Comparison of ENCODE assay signal across 23 cellular contexts in genomic region chr9:83327750-83328622, GRCh38.
A peak's percentile ranks its signal among the peaks of the same experiment; 100 is the strongest.
DNase-seq lines count a peak whose midpoint lies in the region; ATAC-seq and TF ChIP-seq lines count a peak whose summit lies in the region.
"Had no signal": no experiment of that assay in that cellular context is flagged by ENCODE, and none has a peak within 500 bp of the region (broad histone marks: within the 10 kb centered on the region; RNA-seq: fewer than 3 reads in every experiment).

No MANE protein-coding gene starts in this region.

- no peak overlapping the region for H2AFZ ChIP-seq in SK-N-SH (ENCODE audit: low read depth)

- H3K27me3 ChIP-seq in A673 (replicated peaks; ENCODE audit: insufficient read depth, low read depth, low read length, poor library complexity) (no peaks in the 10 kb centered on the region), SK-N-SH (ENCODE audit: insufficient read depth) (no peaks in the 10 kb centered on the region)

- peak; percentile 57 for DNase-seq in A673 (ENCODE audit: low spot score)
- DNase-seq in M059J (ENCODE audit: low read depth) = peak; percentile 12
- DNase-seq in SK-N-SH = peak; percentile 62
- no peak for DNase-seq in left lobe of liver (ENCODE audit: low spot score)
- DNase-seq in iPS-NIHi11 (ENCODE audit: low spot score) = no peak
- DNase-seq in NOMO-1 (lab: John Stamatoyannopoulos, UW; ENCODE audit: unreplicated experiment in 2 of 2) = no peak
- DNase-seq in inferior parietal cortex (ENCODE audit: extremely low spot score) = no peak
- DNase-seq: activated CD4-positive, alpha-beta T cell treated with anti-CD3 and anti-CD28 coated beads, Interleukin-2, amount 10 ng/mL, durations not matched to agents 7 days and 5 days; activated naive CD4-positive, alpha-beta T cell treated with anti-CD3 and anti-CD28 coated beads, Interleukin-2, amount 10 ng/mL, durations not matched to agents 7 days and 5 days; C1 segment of cervical spinal cord; effector memory CD8-positive, alpha-beta T cell; mammary epithelial cell; NCI-H1105 treated with DMSO at 0.1 percent for 48 hours; NCI-H2081 treated with DMSO at 0.1 percent for 48 hours; NCI-H510A treated with DMSO at 0.1 percent for 48 hours; psoas muscle; RPMI8226; stimulated activated CD4-positive, alpha-beta T cell treated with anti-CD3 and anti-CD28 coated beads, Interleukin-1b, Interleukin-23, amount 100 ng/mL, for 48 hours; substantia nigra; T-helper 9 cell had no signal

- H3K9ac ChIP-seq in SK-N-SH = no peak overlapping the region

- TF ChIP-seq RAD21 in SK-N-SH (IDR thresholded peaks at IDR 0.05; ENCODE audit: low read length) = peak; percentile 0

- no peak for TF ChIP-seq CTCF in A673 (conservative IDR thresholded peaks at IDR 0.05; ENCODE audit: low read depth, low read length)
- TF ChIP-seq CTCF in SK-N-SH (IDR thresholded peaks at IDR 0.05) = no peak

- H3K36me3 ChIP-seq in A673 (ENCODE audit: insufficient read depth, low read length, poor library complexity, severe bottlenecking) (no peaks in the 10 kb centered on the region), SK-N-SH (replicated peaks in 1 of 2; ENCODE audit: control insufficient read depth in 1 of 2, insufficient read depth in 2 of 2, low read length in 1 of 2) (peaks cover 0 to 12% of the 10 kb centered on the region in 2 experiments)
- H3K36me3 ChIP-seq: HAP-1 had no signal

- peak in 1 of 2 experiments; percentile 96; a peak in 2 of 4 replicates for TF ChIP-seq EP300 in SK-N-SH (IDR thresholded peaks at IDR 0.05; ENCODE audit: borderline replicate concordance in 1 of 2, low read depth in 1 of 2, low read length in 1 of 2)

- POLR2A ChIA-PET in A673 (lab: Charles Lee; ENCODE audit: low non-redundant PET) (interaction anchor here (0.5 kb wide), 1 partner anchor 168 kb away, joined by 3 read pairs; no protein-coding TSS in a partner anchor), SK-N-SH (lab: Yijun Ruan, JAX) (interaction anchor here (0.7 to 1.7 kb wide), 5 partner anchors 23 to 295 kb away, joined by 3 to 9 read pairs (median 4); partner anchors contain the start of gene IDNK)

- H3K9me3 ChIP-seq in A673 (ENCODE audit: low read depth, low read length, poor library complexity, severe bottlenecking) (no peaks in the 10 kb centered on the region), SK-N-SH (no peaks in the 10 kb centered on the region)
- H3K9me3 ChIP-seq: HAP-1, psoas muscle had no signal

- H3K4me2 ChIP-seq in SK-N-SH = peak overlapping the region; percentile 47; the same call in 1 of the 2 replicates

- H3K4me1 ChIP-seq in A673 (ENCODE audit: insufficient read depth, low read length, poor library complexity, severe bottlenecking) = peaks cover 7% of the 10 kb centered on the region
- peaks cover 6 to 19% of the 10 kb centered on the region in 2 experiments; a peak in 3 of 4 replicates for H3K4me1 ChIP-seq in SK-N-SH (ENCODE audit: control insufficient read depth in 1 of 2, insufficient read depth in 2 of 2, low read depth in 1 of 2, low read length in 1 of 2)
- H3K4me1 ChIP-seq: HAP-1, psoas muscle had no signal

- no peaks in the 10 kb centered on the region for H4K20me1 ChIP-seq in SK-N-SH (ENCODE audit: insufficient read depth)

- WGBS in SK-N-SH (ENCODE audit: low lambda C conversion rate) = 60% methylated on average over 6 of the region's 6 CpGs

- no peaks in the 10 kb centered on the region for H3F3A ChIP-seq in SK-N-SH (replicated peaks; ENCODE audit: insufficient read depth)

- intact Hi-C loops in A673 (cut with micrococcal nuclease; ENCODE audit: unreplicated experiment) = no loop called here

- H3K9me2 ChIP-seq in SK-N-SH = no peaks in the 10 kb centered on the region

- no peak overlapping the region for H3K27ac ChIP-seq in A673 (ENCODE audit: low read depth, low read length, poor library complexity, severe bottlenecking)
- H3K27ac ChIP-seq in SK-N-SH (ENCODE audit: low read depth in 2 of 2, low read length in 1 of 2) = peak overlapping the region; percentile 53 to 97; a peak in 3 of 4 replicates
- H3K27ac ChIP-seq: coronary artery, psoas muscle had no signal

- H3K79me2 ChIP-seq in SK-N-SH (ENCODE audit: insufficient read depth) = no peaks in the 10 kb centered on the region

- ATAC-seq in left lobe of liver = peak; percentile 44
- ATAC-seq: effector memory CD8-positive, alpha-beta T cell; esophagus mucosa; psoas muscle had no signal

- H3K4me3 ChIP-seq in A673 (ENCODE audit: low read depth, low read length, poor library complexity, severe bottlenecking) (no peak overlapping the region), SK-N-SH (ENCODE audit: low read depth in 2 of 2, low read length in 1 of 2) (no peak overlapping the region; a peak in 2 of 4 replicates)
- H3K4me3 ChIP-seq: coronary artery, HAP-1, psoas muscle had no signal

- no TSS peak for BruUV-seq in A673 (replicated peaks; lab: Mats Ljungman, UMichigan)

- CTCF ChIA-PET in A673 (lab: Charles Lee) = no interaction called here
- CTCF ChIA-PET in SK-N-SH (lab: Yijun Ruan, JAX) = interaction anchor here (0.6 to 5.7 kb wide), 13 partner anchors 16 to 593 kb away, joined by 3 to 32 read pairs (median 3); partner anchors contain the start of genes FRMD3 and KIF27

TF ChIP-seq in SK-N-SH, 30 proteins besides CTCF, POLR2A, EP300 and RAD21 (continues in another document):
- TF ChIP-seq, protein P1, sequence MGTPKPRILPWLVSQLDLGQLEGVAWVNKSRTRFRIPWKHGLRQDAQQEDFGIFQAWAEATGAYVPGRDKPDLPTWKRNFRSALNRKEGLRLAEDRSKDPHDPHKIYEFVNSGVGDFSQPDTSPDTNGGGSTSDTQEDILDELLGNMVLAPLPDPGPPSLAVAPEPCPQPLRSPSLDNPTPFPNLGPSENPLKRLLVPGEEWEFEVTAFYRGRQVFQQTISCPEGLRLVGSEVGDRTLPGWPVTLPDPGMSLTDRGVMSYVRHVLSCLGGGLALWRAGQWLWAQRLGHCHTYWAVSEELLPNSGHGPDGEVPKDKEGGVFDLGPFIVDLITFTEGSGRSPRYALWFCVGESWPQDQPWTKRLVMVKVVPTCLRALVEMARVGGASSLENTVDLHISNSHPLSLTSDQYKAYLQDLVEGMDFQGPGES (IDR thresholded peaks at IDR 0.05; ENCODE audit: low read depth, low read length) = no peak
- TF ChIP-seq TEAD4 (IDR thresholded peaks at IDR 0.05; ENCODE audit: borderline replicate concordance, insufficient read depth) = peak; percentile 31; the same call in 1 of the 2 replicates
- TF ChIP-seq CHD2 (IDR thresholded peaks at IDR 0.05; ENCODE audit: low read length, partially characterized antibody) = peak; percentile 71
- peak; percentile 54 for TF ChIP-seq NFIC (IDR thresholded peaks at IDR 0.05; ENCODE audit: borderline replicate concordance)
- TF ChIP-seq POLR2AphosphoS5 (IDR thresholded peaks at IDR 0.05; ENCODE audit: low read depth, low read length) = peak; percentile 44; the same call in 1 of the 2 replicates
- no peak for TF ChIP-seq FOXM1 (IDR thresholded peaks at IDR 0.05; ENCODE audit: low read depth)
- TF ChIP-seq PBX3 (IDR thresholded peaks at IDR 0.05) = peak; percentile 22; the same call in 1 of the 2 replicates
- peak; percentile 2; the same call in 1 of the 2 replicates for TF ChIP-seq SMC3 (IDR thresholded peaks at IDR 0.05; ENCODE audit: low read depth, low read length)
- no peak for TF ChIP-seq ELF1 (IDR thresholded peaks at IDR 0.05)
- no peak for TF ChIP-seq SIN3A (IDR thresholded peaks at IDR 0.05; ENCODE audit: borderline replicate concordance, low read depth, low read length)
- TF ChIP-seq MEF2A (IDR thresholded peaks at IDR 0.05; ENCODE audit: borderline replicate concordance, low read depth) = no peak
- peak; percentile 95 for TF ChIP-seq FOXJ3 (CRISPR knock-in tag; IDR thresholded peaks at IDR 0.05)
- TF ChIP-seq RFX5 (IDR thresholded peaks at IDR 0.05; ENCODE audit: low read length) = no peak
- TF ChIP-seq NRF1 (IDR thresholded peaks at IDR 0.05; ENCODE audit: low read depth, low read length) = no peak
- no peak for TF ChIP-seq RXRA (IDR thresholded peaks at IDR 0.05; ENCODE audit: borderline replicate concordance, low read depth)
- TF ChIP-seq FOSL2 (IDR thresholded peaks at IDR 0.05; ENCODE audit: borderline replicate concordance, low read depth) = no peak
- no peak for TF ChIP-seq YY1 (IDR thresholded peaks at IDR 0.05; ENCODE audit: low read depth)
- peak; percentile 44 for TF ChIP-seq TCF12 (IDR thresholded peaks at IDR 0.05)
- TF ChIP-seq GATA2 (CRISPR knock-in tag; IDR thresholded peaks at IDR 0.05) = peak; percentile 99
- TF ChIP-seq, protein P2, sequence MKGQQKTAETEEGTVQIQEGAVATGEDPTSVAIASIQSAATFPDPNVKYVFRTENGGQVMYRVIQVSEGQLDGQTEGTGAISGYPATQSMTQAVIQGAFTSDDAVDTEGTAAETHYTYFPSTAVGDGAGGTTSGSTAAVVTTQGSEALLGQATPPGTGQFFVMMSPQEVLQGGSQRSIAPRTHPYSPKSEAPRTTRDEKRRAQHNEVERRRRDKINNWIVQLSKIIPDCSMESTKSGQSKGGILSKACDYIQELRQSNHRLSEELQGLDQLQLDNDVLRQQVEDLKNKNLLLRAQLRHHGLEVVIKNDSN (IDR thresholded peaks at IDR 0.05; ENCODE audit: borderline replicate concordance, low read depth) = no peak
- TF ChIP-seq RCOR1 (IDR thresholded peaks at IDR 0.05; ENCODE audit: low read length) = peak; percentile 85
- no peak for TF ChIP-seq GABPA (IDR thresholded peaks at IDR 0.05; ENCODE audit: low read depth)
- 0 out of 2 replicates have a peak, but pooled peaks have one; percentile 2 for TF ChIP-seq MXI1 (IDR thresholded peaks at IDR 0.05; ENCODE audit: low read depth, low read length)

Comparison
In these comparisons a context has a peak if more than half of its experiments do, and no peak if none do; other contexts are left out.
1. DNase-seq: peak in A673 (single experiment), M059J (single experiment) and SK-N-SH (single experiment); none in left lobe of liver (single experiment), iPS-NIHi11 (single experiment), NOMO-1 (0 of 2) and inferior parietal cortex (single experiment).